ENCODE assay signal across 19 cellular contexts in the genomic region with DNA sequence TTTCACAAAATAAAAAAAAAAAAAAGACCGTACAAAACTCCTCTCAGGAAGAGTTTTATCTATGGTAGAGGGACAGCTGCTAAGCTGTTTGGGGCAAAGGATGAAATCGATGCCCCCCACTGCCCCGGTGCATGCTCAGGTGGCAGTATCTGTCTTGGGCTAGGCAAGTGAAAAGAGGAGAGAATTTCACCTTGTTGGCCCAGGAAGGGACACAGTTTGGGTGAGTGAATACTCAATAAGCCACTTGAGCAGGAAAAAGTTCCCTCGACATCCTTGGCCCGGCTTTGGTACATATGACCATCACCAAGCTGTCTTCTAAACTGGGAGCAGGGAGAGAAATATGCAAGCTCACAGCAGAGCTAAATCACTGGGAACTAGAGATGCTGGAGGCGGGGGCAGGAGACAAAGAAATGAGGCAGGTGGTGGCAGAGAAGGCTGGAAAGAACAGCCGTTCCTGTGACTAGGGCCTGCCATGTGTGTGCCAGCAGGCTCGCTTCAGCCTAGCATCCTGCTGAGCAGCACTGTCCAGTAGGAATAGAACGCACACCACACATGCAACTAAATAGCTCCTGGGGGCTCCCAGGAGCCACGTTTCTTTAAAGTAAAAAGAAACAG. TPM values are rescaled to one million over a fixed set of nuclear protein-coding genes. Genes with fewer than 3 reads are reported as not detected.
A peak's percentile ranks its signal among the peaks of the same experiment; 100 is the strongest.
DNase-seq lines count a peak whose midpoint lies in the region; TF ChIP-seq lines count a peak whose summit lies in the region.
"Had no signal": no experiment of that assay in that cellular context is flagged by ENCODE, and none has a peak within 500 bp of the region (broad histone marks: within the 10 kb centered on the region; RNA-seq: fewer than 3 reads in every experiment).

No MANE protein-coding gene starts in this region.

- WGBS in SK-N-SH (ENCODE audit: low lambda C conversion rate): 83% methylated on average over 10 of the region's 10 CpGs

- H3K27ac Mint-ChIP-seq in activated naive CD4-positive, alpha-beta T cell treated with anti-CD3 and anti-CD28 coated beads for 36 hours: peak overlapping the region; percentile 12
- H3K27ac Mint-ChIP-seq in immature natural killer cell: peak overlapping the region in 1 of 6 donors; percentile 55

- H3K9me3 ChIP-seq in SK-N-SH: no peaks in the 10 kb centered on the region
- H3K9me3 ChIP-seq: gastroesophageal sphincter, pancreas had no signal

- H3K4me1 Mint-ChIP-seq in activated naive CD4-positive, alpha-beta T cell treated with anti-CD3 and anti-CD28 coated beads for 36 hours (ENCODE audit: low read depth): peaks cover 45% of the 10 kb centered on the region
- H3K4me1 Mint-ChIP-seq in immature natural killer cell: peaks cover 23 to 25% of the 10 kb centered on the region in 2 donors

- no peak for TF ChIP-seq RAD21 in SK-N-SH (IDR thresholded peaks at IDR 0.05; ENCODE audit: low read length)

- no peak overlapping the region for H2AFZ ChIP-seq in SK-N-SH (ENCODE audit: low read depth)

- H3K4me2 ChIP-seq in SK-N-SH: no peak overlapping the region

- H3K27me3 Mint-ChIP-seq in activated naive CD4-positive, alpha-beta T cell treated with anti-CD3 and anti-CD28 coated beads for 36 hours (ENCODE audit: low read depth): no peaks in the 10 kb centered on the region
- H3K27me3 Mint-ChIP-seq in immature natural killer cell (ENCODE audit: low read depth in 3 of 3): no peaks in the 10 kb centered on the region
- H3K27me3 Mint-ChIP-seq: memory B cell had no signal

- H3K9me2 ChIP-seq in SK-N-SH: no peaks in the 10 kb centered on the region

- H3K4me3 ChIP-seq in dorsolateral prefrontal cortex (no peak overlapping the region), SK-N-SH (ENCODE audit: low read depth in 2 of 2, low read length in 1 of 2) (no peak overlapping the region)
- H3K4me3 ChIP-seq: cardiac muscle cell, gastroesophageal sphincter, pancreas had no signal

- no peak for TF ChIP-seq CTCF in dorsolateral prefrontal cortex (IDR thresholded peaks at IDR 0.05 in 54 of 56, conservative IDR thresholded peaks at IDR 0.05 in 2 of 56; ENCODE audit: low read depth in 1 of 56, partially characterized antibody in 56 of 56)
- TF ChIP-seq CTCF in SK-N-SH (IDR thresholded peaks at IDR 0.05): no peak

- no peaks in the 10 kb centered on the region for H4K20me1 ChIP-seq in SK-N-SH (ENCODE audit: insufficient read depth)

- H3K4me3 Mint-ChIP-seq in activated naive CD4-positive, alpha-beta T cell treated with anti-CD3 and anti-CD28 coated beads for 36 hours: no peak overlapping the region
- H3K4me3 Mint-ChIP-seq in immature natural killer cell: no peak overlapping the region
- H3K4me3 Mint-ChIP-seq: memory B cell had no signal

- CTCF ChIA-PET in activated naive CD4-positive, alpha-beta T cell treated with anti-CD3 and anti-CD28 coated beads for 36 hours (lab: Charles Lee): interaction anchor here (0.6 to 5.0 kb wide), 5 partner anchors 10 to 33 kb away, joined by 3 to 69 read pairs (median 10); no protein-coding TSS in a partner anchor
- CTCF ChIA-PET in SK-N-SH (lab: Yijun Ruan, JAX): interaction anchor here (0.9 to 18.0 kb wide), 7 partner anchors 9 to 877 kb away, joined by 3 to 235 read pairs (median 3); partner anchors contain the start of gene EIF1

- H3K9me3 Mint-ChIP-seq in activated naive CD4-positive, alpha-beta T cell treated with anti-CD3 and anti-CD28 coated beads for 36 hours: peaks cover 2% of the 10 kb centered on the region
- no peaks in the 10 kb centered on the region for H3K9me3 Mint-ChIP-seq in immature natural killer cell

- H3K27ac ChIP-seq in dorsolateral prefrontal cortex: peak overlapping the region in 44 of 59 donors; percentile 8 to 85 (median 58)
- H3K27ac ChIP-seq in SK-N-SH (ENCODE audit: low read depth in 2 of 2, low read length in 1 of 2): no peak overlapping the region
- H3K27ac ChIP-seq: cardiac muscle cell, gastroesophageal sphincter, pancreas had no signal

- POLR2A ChIA-PET in SK-N-SH (lab: Yijun Ruan, JAX): interaction anchor here (0.6 to 1.6 kb wide), 2 partner anchors 8 to 10 kb away, joined by 4 to 8 read pairs; partner anchors contain the start of gene EIF1

- H3F3A ChIP-seq in SK-N-SH (replicated peaks; ENCODE audit: insufficient read depth): no peaks in the 10 kb centered on the region

- DNase-seq in activated naive CD4-positive, alpha-beta T cell treated with anti-CD3 and anti-CD28 coated beads for 36 hours: no peak
- no peak for DNase-seq in activated naive CD4-positive, alpha-beta T cell (lab: John Stamatoyannopoulos, UW)
- DNase-seq in NCI-H69 (lab: John Stamatoyannopoulos, UW) (peak; percentile 92), dorsolateral prefrontal cortex (peak in 9 of 10 donors; percentile 36 to 86 (median 72)), superior temporal gyrus (ENCODE audit: extremely low spot score) (peak; percentile 48), HPDE6-E6E7 (ENCODE audit: extremely low spot score) (no peak), immature natural killer cell (no peak), SK-N-SH (no peak)
- DNase-seq: activated CD4-positive, alpha-beta T cell treated with anti-CD3 and anti-CD28 coated beads, Interleukin-2, amount 50 U/mL, for 48 hours; activated naive CD4-positive, alpha-beta T cell treated with anti-CD3 and anti-CD28 coated beads, Interleukin-2, amount 50 U/mL, for 16 hours; pancreas; RPMI8226; T1000 had no signal

- no peak for TF ChIP-seq EP300 in SK-N-SH (IDR thresholded peaks at IDR 0.05; ENCODE audit: borderline replicate concordance in 1 of 2, low read depth in 1 of 2, low read length in 1 of 2)

- no peaks in the 10 kb centered on the region for H3K79me2 ChIP-seq in SK-N-SH (ENCODE audit: insufficient read depth)

- intact Hi-C loops in activated naive CD4-positive, alpha-beta T cell treated with anti-CD3 and anti-CD28 coated beads for 36 hours (cut with micrococcal nuclease): no loop called here
- intact Hi-C loops in dorsolateral prefrontal cortex (cut with DNase I): no loop called here

- no peaks in the 10 kb centered on the region for H3K36me3 Mint-ChIP-seq in activated naive CD4-positive, alpha-beta T cell treated with anti-CD3 and anti-CD28 coated beads for 36 hours (ENCODE audit: low read depth)
- H3K36me3 Mint-ChIP-seq in immature natural killer cell: no peaks in the 10 kb centered on the region

- peaks cover 0 to 14% of the 10 kb centered on the region in 2 experiments; a peak in 1 of 4 replicates for H3K4me1 ChIP-seq in SK-N-SH (ENCODE audit: control insufficient read depth in 1 of 2, insufficient read depth in 2 of 2, low read depth in 1 of 2, low read length in 1 of 2)
- H3K4me1 ChIP-seq: gastroesophageal sphincter had no signal

- no peaks in the 10 kb centered on the region for H3K36me3 ChIP-seq in SK-N-SH (replicated peaks in 1 of 2; ENCODE audit: control insufficient read depth in 1 of 2, insufficient read depth in 2 of 2, low read length in 1 of 2)
- H3K36me3 ChIP-seq: cardiac muscle cell, gastroesophageal sphincter, pancreas had no signal

- no peak overlapping the region for H3K9ac ChIP-seq in SK-N-SH

- no peaks in the 10 kb centered on the region for H3K27me3 ChIP-seq in dorsolateral prefrontal cortex
- H3K27me3 ChIP-seq in SK-N-SH (ENCODE audit: insufficient read depth): no peaks in the 10 kb centered on the region; the same call in 1 of the 2 replicates
- H3K27me3 ChIP-seq: cardiac muscle cell, pancreas had no signal

TF ChIP-seq in SK-N-SH, 30 proteins besides CTCF, POLR2A, EP300 and RAD21 (continues in another document):
- no peak for TF ChIP-seq PBX3 (IDR thresholded peaks at IDR 0.05)
- TF ChIP-seq, protein P1, sequence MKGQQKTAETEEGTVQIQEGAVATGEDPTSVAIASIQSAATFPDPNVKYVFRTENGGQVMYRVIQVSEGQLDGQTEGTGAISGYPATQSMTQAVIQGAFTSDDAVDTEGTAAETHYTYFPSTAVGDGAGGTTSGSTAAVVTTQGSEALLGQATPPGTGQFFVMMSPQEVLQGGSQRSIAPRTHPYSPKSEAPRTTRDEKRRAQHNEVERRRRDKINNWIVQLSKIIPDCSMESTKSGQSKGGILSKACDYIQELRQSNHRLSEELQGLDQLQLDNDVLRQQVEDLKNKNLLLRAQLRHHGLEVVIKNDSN (IDR thresholded peaks at IDR 0.05; ENCODE audit: borderline replicate concordance, low read depth): no peak

RNA-seq across cellular contexts. Expression of gene EIF1, which starts 8.2 kb away (rescaled TPM):
- 1,000 to 10,000 TPM; 1,206 to 1,253 TPM for total RNA-seq in activated naive CD4-positive, alpha-beta T cell treated with anti-CD3 and anti-CD28 coated beads for 36 hours
- total RNA-seq in dorsolateral prefrontal cortex: 100 to 1,000 TPM; 536 to 941 (median 703) TPM
- 1,000 to 10,000 TPM in 1 of 3 donors, 100 to 1,000 TPM in 2; 639 to 1,260 (median 915) TPM for polyA plus RNA-seq in immature natural killer cell
- polyA plus RNA-seq in SK-N-SH (2012; rRNA removed): 300 and 336 TPM in 2 replicates
- polyA plus RNA-seq in SK-N-SH (2012; cell fraction: cytosol; rRNA removed): 360 and 565 TPM in 2 replicates
- polyA plus RNA-seq in SK-N-SH (2012; cell fraction: nucleus; rRNA removed): 300 and 460 TPM in 2 replicates

RNA-seq across cellular contexts. Expression of gene GAST, which starts 31.6 kb away (rescaled TPM):
- total RNA-seq in activated naive CD4-positive, alpha-beta T cell treated with anti-CD3 and anti-CD28 coated beads for 36 hours: not detected
- 1 to 10 TPM in 2 of 120 experiments, not detected in 118; 1.3 to 1.5 TPM for total RNA-seq in dorsolateral prefrontal cortex
- polyA plus RNA-seq in immature natural killer cell (not detected), SK-N-SH (2012; rRNA removed) (not detected in 2 replicates)
- not detected in 2 replicates for polyA plus RNA-seq in SK-N-SH (2012; cell fraction: cytosol; rRNA removed)
- polyA plus RNA-seq in SK-N-SH (2012; cell fraction: nucleus; rRNA removed): not detected in 2 replicates
- total RNA-seq: cardiac muscle cell, gastroesophageal sphincter, HT-29, M059J, pancreas had no signal
- polyA plus RNA-seq: AG04450, cardiac muscle cell, pancreas had no signal

RNA-seq across cellular contexts. Expression of gene HAP1, which starts 53.9 kb away (rescaled TPM):
- total RNA-seq in activated naive CD4-positive, alpha-beta T cell treated with anti-CD3 and anti-CD28 coated beads for 36 hours: not detected
- total RNA-seq in dorsolateral prefrontal cortex: 10 to 100 TPM in 101 of 120 experiments, 1 to 10 TPM in 19; 5.9 to 49.7 (median 14.5) TPM
- not detected for polyA plus RNA-seq in immature natural killer cell
- 0.16 and 0.18 TPM in 2 replicates for polyA plus RNA-seq in SK-N-SH (2012; rRNA removed)
- polyA plus RNA-seq in SK-N-SH (2012; cell fraction: cytosol; rRNA removed): 0.04 and 0.05 TPM in 2 replicates
- polyA plus RNA-seq in SK-N-SH (2012; cell fraction: nucleus; rRNA removed): 1.3 and 1.5 TPM in 2 replicates
- total RNA-seq: HT-29 had no signal

RNA-seq across cellular contexts. Expression of gene KRT17, which starts 56.2 kb away (rescaled TPM):
- total RNA-seq in activated naive CD4-positive, alpha-beta T cell treated with anti-CD3 and anti-CD28 coated beads for 36 hours: not detected
- total RNA-seq in dorsolateral prefrontal cortex: 10 to 100 TPM in 105 of 120 experiments, 1 to 10 TPM in 14, not detected in 1; 2.7 to 45.6 (median 21.7) TPM
- polyA plus RNA-seq in immature natural killer cell (not detected), SK-N-SH (2012; rRNA removed) (0.19 and 0.39 TPM in 2 replicates)
- polyA plus RNA-seq in SK-N-SH (2012; cell fraction: cytosol; rRNA removed): 0.13 and 0.14 TPM in 2 replicates
- polyA plus RNA-seq in SK-N-SH (2012; cell fraction: nucleus; rRNA removed): 0.23 TPM in 1 of 2 replicates, not detected in the other
- total RNA-seq: cardiac muscle cell had no signal

Comparison
In these comparisons a context has a peak if more than half of its experiments do, and no peak if none do; other contexts are left out.
1. DNase-seq: peak in NCI-H69 (single experiment), dorsolateral prefrontal cortex (9 of 10) and superior temporal gyrus (single experiment); none in activated naive CD4-positive, alpha-beta T cell treated with anti-CD3 and anti-CD28 coated beads for 36 hours (single experiment), activated naive CD4-positive, alpha-beta T cell (0 of 4), HPDE6-E6E7 (single experiment), immature natural killer cell (0 of 3) and SK-N-SH (single experiment).
2. H3K27ac ChIP-seq: peak in dorsolateral prefrontal cortex (44 of 59); none in SK-N-SH (0 of 2).
3. RNA of gene HAP1, which starts 53.9 kb away (total RNA-seq): 5.9 to 49.7 TPM in dorsolateral prefrontal cortex; not detected in activated naive CD4-positive, alpha-beta T cell treated with anti-CD3 and anti-CD28 coated beads for 36 hours; every median in the first group is over 4 times any median in the second.